Comparison of ENCODE assay signal across 8 cellular contexts in genomic region chr3:113746069-113746954, GRCh38. TPM values are rescaled to one million over a fixed set of nuclear protein-coding genes. Genes with fewer than 3 reads are reported as not detected.
DNase-seq lines count a peak whose midpoint lies in the region; ATAC-seq lines count a peak whose summit lies in the region.

NAA50 (minus strand) TSS chr3:113746249; CDS start chr3:113745949, 300 bp downstream.

- peaks cover 67 to 80% of the 10 kb centered on the region in 2 donors for H3K4me1 Mint-ChIP-seq in immature natural killer cell

- peaks cover 19 to 27% (median 25%) of the 10 kb centered on the region in 3 donors for H3K27me3 Mint-ChIP-seq in immature natural killer cell (ENCODE audit: low read depth in 3 of 3)

- H3K9me3 Mint-ChIP-seq in immature natural killer cell, result no peaks in the 10 kb centered on the region

- peak; percentile 57 for ATAC-seq in GM18907 (IDR thresholded peaks at IDR 0.05; ENCODE audit: unreplicated experiment)
- peak; percentile 51 for ATAC-seq in HG03196 (IDR thresholded peaks at IDR 0.05; ENCODE audit: unreplicated experiment)

- peak within 1 kb of the TSS; percentile 93 to 100 (median 98) for H3K4me3 Mint-ChIP-seq in immature natural killer cell

- H3K27ac Mint-ChIP-seq in immature natural killer cell, result peak within 1 kb of the TSS; percentile 100

- in situ Hi-C loops in ACHN (cut with HindIII; ENCODE audit: low pct_ligation_motif_present, low pct_unique_long_range_greater_than_20kb, low sequenced_read_pairs), result no loop called here

- peak; percentile 91 for DNase-seq in ACHN
- DNase-seq in NCI-H345 treated with DMSO at 0.1 percent for 48 hours (lab: John Stamatoyannopoulos, UW; ENCODE audit: unreplicated experiment), result peak; percentile 82
- DNase-seq in activated CD4-positive, CD25-positive, alpha-beta regulatory T cell (lab: John Stamatoyannopoulos, UW), result peak; percentile 77 to 89 (median 87)
- DNase-seq in central memory CD4-positive, alpha-beta T cell, result peak; percentile 91
- DNase-seq in immature natural killer cell, result peak; percentile 90 to 94 (median 93)
- peak; percentile 88 for DNase-seq in smooth muscle cell of the brain vasculature (ENCODE audit: low read depth, low spot score)

- no peaks in the 10 kb centered on the region for H3K36me3 Mint-ChIP-seq in immature natural killer cell

RNA-seq across cellular contexts. Expression of gene NAA50, which starts in this region (rescaled TPM):
- polyA plus RNA-seq in immature natural killer cell, result 10 to 100 TPM; 58.0 to 80.1 (median 65.2) TPM

Comparison
In these comparisons a context has a peak if more than half of its experiments do, and no peak if none do; other contexts are left out.
1. Peak in every context shown above with its lines: DNase-seq and ATAC-seq.